Comparison of ENCODE assay signal across 11 cellular contexts in the genomic region with DNA sequence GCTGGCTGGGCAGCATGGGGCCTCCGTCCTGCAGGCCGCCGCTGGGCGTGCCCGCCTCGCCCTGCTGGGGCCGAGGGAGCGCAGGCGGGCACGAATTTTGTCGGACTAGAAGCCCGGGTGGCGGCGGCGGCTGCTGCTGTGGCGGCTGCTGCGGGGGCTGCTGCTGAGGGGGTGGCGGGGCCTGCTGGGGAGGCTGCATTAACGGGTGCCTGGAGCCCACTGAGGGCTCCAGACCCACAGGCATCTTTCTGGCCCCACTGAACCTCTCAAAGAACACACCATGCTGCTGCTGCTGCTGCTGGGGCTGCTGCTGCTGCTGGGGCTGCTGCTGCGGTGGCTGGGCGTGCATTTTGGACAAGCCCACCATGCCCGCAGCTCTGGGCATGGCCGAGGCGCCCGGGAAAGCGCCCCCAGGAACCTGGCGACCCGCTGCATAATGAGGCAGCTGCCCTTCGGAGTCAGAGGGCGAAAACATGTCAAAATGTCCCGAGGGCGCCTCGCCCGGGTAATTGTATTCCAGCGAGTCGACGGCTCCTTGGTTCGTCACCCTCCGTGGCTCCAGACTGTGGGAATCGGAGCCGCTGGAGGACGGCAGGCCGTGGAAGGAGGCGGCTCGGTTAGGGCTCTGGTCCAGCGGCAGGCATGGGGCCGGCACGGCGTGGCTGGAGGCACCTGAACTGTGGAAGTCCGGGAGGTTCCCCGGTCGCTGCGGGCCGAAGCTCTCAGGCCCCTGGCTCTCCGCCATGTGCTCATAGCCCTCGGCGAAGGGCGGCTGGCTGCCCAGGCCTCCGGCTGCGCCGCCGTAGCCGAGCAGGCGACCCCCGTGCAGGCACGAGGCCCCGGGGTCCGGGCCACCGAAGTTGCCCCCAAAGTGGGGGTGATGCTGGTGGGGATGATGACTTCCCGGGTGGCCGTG. TPM values are rescaled to one million over a fixed set of nuclear protein-coding genes. Genes with fewer than 3 reads are reported as not detected.
DNase-seq lines count a peak whose midpoint lies in the region; TF ChIP-seq lines count a peak whose summit lies in the region.
"Had no signal": no experiment of that assay in that cellular context is flagged by ENCODE, and none has a peak within 500 bp of the region (broad histone marks: within the 10 kb centered on the region; RNA-seq: fewer than 3 reads in every experiment).

No MANE protein-coding gene starts in this region.

- no peak overlapping the region for H3K27ac ChIP-seq in SK-N-MC
- no peak overlapping the region for H3K27ac ChIP-seq in cardiac muscle cell
- no peak overlapping the region for H3K27ac ChIP-seq in effector memory CD4-positive, alpha-beta T cell (ENCODE audit: insufficient read depth, low read length, poor library complexity, severe bottlenecking)

- DNase-seq in AG20443 (ENCODE audit: low spot score) (peak; percentile 47), SK-N-MC (ENCODE audit: low read depth, low spot score) (no peak), cardiac muscle cell (ENCODE audit: low read depth in 1 of 2, low spot score in 1 of 2) (peak in 1 of 2 donors; percentile 62), progenitor cell of endocrine pancreas (ENCODE audit: low spot score, unreplicated experiment) (no peak), HCEC 1CT (no peak)
- DNase-seq in effector memory CD4-positive, alpha-beta T cell = no peak
- no peak for DNase-seq in activated CD4-positive, alpha-beta T cell treated with anti-CD3 and anti-CD28 coated beads for 4 hours
- DNase-seq in activated naive CD4-positive, alpha-beta T cell treated with anti-CD3 and anti-CD28 coated beads for 36 hours = no peak
- DNase-seq: GDM1, MV-4-11, small intestine had no signal

- no peaks in the 10 kb centered on the region for H3K9me3 Mint-ChIP-seq in progenitor cell of endocrine pancreas (ENCODE audit: low read depth)
- H3K9me3 Mint-ChIP-seq in activated naive CD4-positive, alpha-beta T cell treated with anti-CD3 and anti-CD28 coated beads for 36 hours = no peaks in the 10 kb centered on the region

- TF ChIP-seq CTCF in cardiac muscle cell (IDR thresholded peaks at IDR 0.05; ENCODE audit: low read depth, low read length) = no peak
- TF ChIP-seq CTCF in progenitor cell of endocrine pancreas (IDR thresholded peaks at IDR 0.05; ENCODE audit: unreplicated experiment) = no peak

- no peak overlapping the region for H3K27ac Mint-ChIP-seq in progenitor cell of endocrine pancreas
- no peak overlapping the region for H3K27ac Mint-ChIP-seq in activated naive CD4-positive, alpha-beta T cell treated with anti-CD3 and anti-CD28 coated beads for 36 hours

- peaks cover 44% of the 10 kb centered on the region for H3K27me3 Mint-ChIP-seq in progenitor cell of endocrine pancreas
- peaks cover 6% of the 10 kb centered on the region for H3K27me3 Mint-ChIP-seq in activated naive CD4-positive, alpha-beta T cell treated with anti-CD3 and anti-CD28 coated beads for 36 hours (ENCODE audit: low read depth)

- H3K9me3 ChIP-seq in SK-N-MC (ENCODE audit: low read depth, low read length) (no peaks in the 10 kb centered on the region), cardiac muscle cell (ENCODE audit: low read depth) (no peaks in the 10 kb centered on the region)
- H3K9me3 ChIP-seq in effector memory CD4-positive, alpha-beta T cell (ENCODE audit: control insufficient read depth, low read length) = no peaks in the 10 kb centered on the region

- H3K4me3 Mint-ChIP-seq in progenitor cell of endocrine pancreas (ENCODE audit: low read depth) = peak overlapping the region; percentile 58
- no peak overlapping the region for H3K4me3 Mint-ChIP-seq in activated naive CD4-positive, alpha-beta T cell treated with anti-CD3 and anti-CD28 coated beads for 36 hours

- peaks cover 2% of the 10 kb centered on the region for H3K36me3 Mint-ChIP-seq in progenitor cell of endocrine pancreas (ENCODE audit: insufficient read depth)
- H3K36me3 Mint-ChIP-seq in activated naive CD4-positive, alpha-beta T cell treated with anti-CD3 and anti-CD28 coated beads for 36 hours (ENCODE audit: low read depth) = no peaks in the 10 kb centered on the region

- H3K4me3 ChIP-seq in SK-N-MC (peak overlapping the region; percentile 89), cardiac muscle cell (peak overlapping the region; percentile 77)
- no peak overlapping the region for H3K4me3 ChIP-seq in effector memory CD4-positive, alpha-beta T cell (ENCODE audit: insufficient read depth, low read depth, low read length, poor library complexity, severe bottlenecking)

- no peak overlapping the region for H3K9ac ChIP-seq in SK-N-MC (ENCODE audit: insufficient read length)

- H3K36me3 ChIP-seq in SK-N-MC (ENCODE audit: insufficient read depth, low read length) (peaks cover 13% of the 10 kb centered on the region; the same call in 1 of the 2 replicates), cardiac muscle cell (no peaks in the 10 kb centered on the region)
- H3K36me3 ChIP-seq in effector memory CD4-positive, alpha-beta T cell (ENCODE audit: control insufficient read depth, insufficient read depth, low read length) = no peaks in the 10 kb centered on the region

- H3K4me1 ChIP-seq in cardiac muscle cell (ENCODE audit: low read depth) = peaks cover 56% of the 10 kb centered on the region
- peaks cover 9% of the 10 kb centered on the region for H3K4me1 ChIP-seq in effector memory CD4-positive, alpha-beta T cell (ENCODE audit: control insufficient read depth, insufficient read depth, low read length, poor library complexity, severe bottlenecking)

- H3K27me3 ChIP-seq in cardiac muscle cell = peaks cover 36% of the 10 kb centered on the region
- H3K27me3 ChIP-seq in effector memory CD4-positive, alpha-beta T cell (replicated peaks; ENCODE audit: control insufficient read depth, insufficient read depth, low read length, poor library complexity, severe bottlenecking) = peaks cover 5% of the 10 kb centered on the region

- H3K4me1 Mint-ChIP-seq in progenitor cell of endocrine pancreas (ENCODE audit: low read depth) = peaks cover 22% of the 10 kb centered on the region
- peaks cover 10% of the 10 kb centered on the region for H3K4me1 Mint-ChIP-seq in activated naive CD4-positive, alpha-beta T cell treated with anti-CD3 and anti-CD28 coated beads for 36 hours (ENCODE audit: low read depth)

- CTCF ChIA-PET in activated naive CD4-positive, alpha-beta T cell treated with anti-CD3 and anti-CD28 coated beads for 36 hours (lab: Charles Lee) = interaction anchor here (0.9 kb wide), 1 partner anchor 216 kb away, joined by 3 read pairs; no protein-coding TSS in a partner anchor

- intact Hi-C loops in activated naive CD4-positive, alpha-beta T cell treated with anti-CD3 and anti-CD28 coated beads for 36 hours (cut with micrococcal nuclease) = loop anchor here (10.0 kb wide), 4 partner anchors 395 to 1125 kb away; no protein-coding TSS in a partner anchor

RNA-seq across cellular contexts. Expression of a gene that starts 2.0 kb away (rescaled TPM):
- 27.8 and 45.8 TPM in 2 replicates for total RNA-seq in cardiac muscle cell
- polyA plus RNA-seq in cardiac muscle cell = 7.8 and 15.7 TPM in 2 replicates
- total RNA-seq in progenitor cell of endocrine pancreas = 5.5 and 5.9 TPM in 2 replicates
- total RNA-seq in activated naive CD4-positive, alpha-beta T cell treated with anti-CD3 and anti-CD28 coated beads for 36 hours = under 1 TPM in 1 of 2 experiments, not detected in 1; 0.12 TPM
